8 cellular contexts compared by ENCODE assay signal in the genomic region with DNA sequence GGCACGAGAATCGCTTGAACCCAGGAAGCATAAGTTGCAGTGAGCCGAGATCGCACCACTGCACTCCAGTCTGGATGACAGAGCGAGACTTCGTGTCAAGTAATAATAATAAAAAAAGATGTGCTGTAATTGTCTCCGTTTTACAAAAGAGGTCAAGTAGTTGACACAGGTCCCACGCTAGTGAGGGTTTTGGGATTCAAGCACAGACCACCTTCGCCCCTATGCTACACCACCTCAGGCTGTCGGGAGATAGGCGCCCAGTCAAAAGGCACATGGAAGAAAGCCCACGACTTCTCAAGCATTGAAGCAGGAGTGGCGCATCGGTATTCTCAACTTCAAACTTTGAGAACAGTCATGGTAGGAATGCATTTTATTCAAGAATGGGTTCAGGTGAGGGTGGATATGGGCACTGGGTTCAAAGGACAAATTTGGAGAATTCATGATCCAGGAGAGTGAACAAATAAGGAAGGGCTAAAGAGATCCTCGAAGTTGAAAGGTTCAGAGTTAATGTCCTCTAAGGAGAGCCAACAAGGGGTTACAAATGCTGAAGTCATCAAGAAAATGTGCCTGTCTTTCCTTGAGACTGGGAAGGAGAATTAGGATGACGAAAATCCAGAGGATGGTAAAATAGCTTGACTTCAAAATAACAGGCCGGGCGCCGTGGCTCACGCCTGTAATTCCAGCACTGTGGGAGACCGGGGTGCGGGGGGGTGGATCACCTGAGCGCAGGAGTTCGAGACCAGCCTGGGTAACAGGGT. TPM values are rescaled to one million over a fixed set of nuclear protein-coding genes. Genes with fewer than 3 reads are reported as not detected.
DNase-seq lines count a peak whose midpoint lies in the region; ATAC-seq and TF ChIP-seq lines count a peak whose summit lies in the region.

No MANE protein-coding gene starts in this region.

- DNase-seq in activated naive CD4-positive, alpha-beta T cell treated with anti-CD3 and anti-CD28 coated beads, Interleukin-2, amount 10 ng/mL, durations not matched to agents 7 days and 5 days, result no peak
- DNase-seq in activated naive CD4-positive, alpha-beta T cell treated with Interleukin-2 at 50 U/mL for 16 hours, result no peak
- DNase-seq in T-cell (no peak), left ventricle myocardium superior (peak; percentile 39), testis (no peak), NCI-H2171 treated with DMSO at 0.1 percent for 48 hours (lab: John Stamatoyannopoulos, UW) (no peak), iPS-NIHi7 (ENCODE audit: extremely low spot score) (no peak)

- H3K9me3 ChIP-seq in testis, result no peaks in the 10 kb centered on the region

- no peaks in the 10 kb centered on the region for H3K27me3 ChIP-seq in testis

- POLR2A ChIA-PET in T-cell (lab: Charles Lee), result interaction anchor here in 1 of 2 donors (0.5 to 2.0 kb wide), 5 partner anchors 8 to 127 kb away, joined by 3 to 10 read pairs (median 6); no protein-coding TSS in a partner anchor

- no peak for TF ChIP-seq CTCF in testis (IDR thresholded peaks at IDR 0.05)

- intact Hi-C loops in left ventricle myocardium superior (cut with micrococcal nuclease), result no loop called here
- intact Hi-C loops in testis (cut with DNase I; ENCODE audit: low total_unique reads), result no loop called here

- H3K27ac Mint-ChIP-seq in activated naive CD4-positive, alpha-beta T cell treated with anti-CD3 and anti-CD28 coated beads, Interleukin-2, amount 10 ng/mL, durations not matched to agents 7 days and 5 days, result peak overlapping the region; percentile 95
- H3K27ac Mint-ChIP-seq in T-cell, result peak overlapping the region; percentile 90 to 99

- H3K27me3 Mint-ChIP-seq in activated naive CD4-positive, alpha-beta T cell treated with anti-CD3 and anti-CD28 coated beads, Interleukin-2, amount 10 ng/mL, durations not matched to agents 7 days and 5 days, result no peaks in the 10 kb centered on the region
- H3K27me3 Mint-ChIP-seq in T-cell, result no peaks in the 10 kb centered on the region

- H3K4me3 Mint-ChIP-seq in activated naive CD4-positive, alpha-beta T cell treated with anti-CD3 and anti-CD28 coated beads, Interleukin-2, amount 10 ng/mL, durations not matched to agents 7 days and 5 days, result peak overlapping the region; percentile 85
- peak overlapping the region; percentile 78 to 93 (median 84) for H3K4me3 Mint-ChIP-seq in T-cell

- H3K4me1 ChIP-seq in testis, result peaks cover 14% of the 10 kb centered on the region

- CTCF ChIA-PET in activated naive CD4-positive, alpha-beta T cell treated with anti-CD3 and anti-CD28 coated beads, Interleukin-2, amount 10 ng/mL, durations not matched to agents 7 days and 5 days (lab: Charles Lee), result no interaction called here
- CTCF ChIA-PET in T-cell (lab: Charles Lee), result interaction anchor here (0.7 to 2.5 kb wide), 6 partner anchors 8 to 212 kb away, joined by 3 to 14 read pairs (median 6); partner anchors contain the start of gene WIPI1 (in 1 of the 2)

- H3K36me3 Mint-ChIP-seq in activated naive CD4-positive, alpha-beta T cell treated with anti-CD3 and anti-CD28 coated beads, Interleukin-2, amount 10 ng/mL, durations not matched to agents 7 days and 5 days, result peaks cover 27% of the 10 kb centered on the region
- H3K36me3 Mint-ChIP-seq in T-cell, result peaks cover 6% of the 10 kb centered on the region

- H3K27ac ChIP-seq in testis, result peak overlapping the region in 1 of 2 donors; percentile 98

- TF ChIP-seq POLR2A in testis (IDR thresholded peaks at IDR 0.05), result no peak

- WGBS in testis, 2 donors, result 68 to 78% methylated on average over 24 of the region's 24 CpGs

- no peaks in the 10 kb centered on the region for H3K36me3 ChIP-seq in testis (ENCODE audit: low read depth, missing control alignments)

- H3K4me1 Mint-ChIP-seq in activated naive CD4-positive, alpha-beta T cell treated with anti-CD3 and anti-CD28 coated beads, Interleukin-2, amount 10 ng/mL, durations not matched to agents 7 days and 5 days, result peaks cover 37% of the 10 kb centered on the region
- peaks cover 30 to 51% (median 34%) of the 10 kb centered on the region in 3 donors for H3K4me1 Mint-ChIP-seq in T-cell

- H3K9me3 Mint-ChIP-seq in activated naive CD4-positive, alpha-beta T cell treated with anti-CD3 and anti-CD28 coated beads, Interleukin-2, amount 10 ng/mL, durations not matched to agents 7 days and 5 days, result no peaks in the 10 kb centered on the region
- no peaks in the 10 kb centered on the region for H3K9me3 Mint-ChIP-seq in T-cell

- H3K4me3 ChIP-seq in testis, result peak overlapping the region; percentile 86 to 92

- ATAC-seq in T-cell (replicated peaks in 1 of 4), result no peak
- no peak for ATAC-seq in left ventricle myocardium superior
- ATAC-seq in GM18519 (IDR thresholded peaks at IDR 0.05; ENCODE audit: low FRiP score, unreplicated experiment), result no peak

RNA-seq across cellular contexts. Expression of gene AMZ2, which starts 1.4 kb away (rescaled TPM):
- total RNA-seq in T-cell (10 to 100 TPM; 50.9 to 81.8 (median 60.5) TPM), left ventricle myocardium superior (92.1 TPM), testis (100 to 1,000 TPM; 143 to 201 TPM)
- polyA plus RNA-seq in testis (ENCODE audit: insufficient read depth, low read depth, low replicate concordance), result 457 TPM

RNA-seq across cellular contexts. Expression of gene SLC16A6, which starts 44.5 kb away (rescaled TPM):
- total RNA-seq in T-cell (10 to 100 TPM in 1 of 5 donors, 1 to 10 TPM in 4; 4.4 to 10.5 (median 7.0) TPM), left ventricle myocardium superior (not detected), testis (1 to 10 TPM; 1.5 to 1.9 TPM)
- 2.2 TPM for polyA plus RNA-seq in testis (ENCODE audit: insufficient read depth, low read depth, low replicate concordance)

RNA-seq across cellular contexts. Expression of gene ARSG, which starts 44.8 kb away (rescaled TPM):
- 10 to 100 TPM; 14.5 to 22.9 (median 17.8) TPM for total RNA-seq in T-cell
- 3.3 TPM for total RNA-seq in left ventricle myocardium superior
- 10 to 100 TPM; 12.5 to 16.9 TPM for total RNA-seq in testis
- polyA plus RNA-seq in testis (ENCODE audit: insufficient read depth, low read depth, low replicate concordance), result 7.4 TPM
